In the genomic region with DNA sequence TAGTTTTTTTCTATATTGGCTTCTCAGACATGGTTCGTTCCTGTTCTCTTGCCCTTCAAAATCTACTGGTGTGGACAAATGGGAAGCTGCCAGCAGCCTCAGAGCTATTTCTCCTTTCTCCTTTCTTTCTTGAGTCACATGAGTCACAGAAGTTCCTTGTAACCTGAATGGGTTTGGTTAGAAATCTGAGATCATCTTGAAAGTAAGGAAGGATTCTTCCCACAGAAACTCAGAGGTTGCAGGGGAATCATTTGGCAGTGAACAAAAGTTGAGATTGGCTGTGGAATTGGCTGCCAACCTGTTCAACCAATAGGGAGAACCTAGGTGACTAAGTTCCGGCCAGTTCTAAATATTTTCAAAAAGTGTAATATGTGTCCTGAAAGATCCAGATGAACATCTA, we compare ENCODE assay signal across 28 cellular contexts. TPM values are rescaled to one million over a fixed set of nuclear protein-coding genes. Genes with fewer than 3 reads are reported as not detected.
DNase-seq lines count a peak whose midpoint lies in the region; ATAC-seq, FAIRE-seq and TF ChIP-seq lines count a peak whose summit lies in the region.
"Had no signal": no experiment of that assay in that cellular context is flagged by ENCODE, and none has a peak within 500 bp of the region (broad histone marks: within the 10 kb centered on the region; RNA-seq: fewer than 3 reads in every experiment).

No MANE protein-coding gene starts in this region.

- H3K27ac Mint-ChIP-seq in MCF 10A (ENCODE audit: low read depth, unreplicated experiment): no peak overlapping the region
- H3K27ac Mint-ChIP-seq in astrocyte (ENCODE audit: unreplicated experiment): peak overlapping the region; percentile 85
- H3K27ac Mint-ChIP-seq in GM23338: no peak overlapping the region
- H3K27ac Mint-ChIP-seq: activated T-cell treated with anti-CD3 and anti-CD28 coated beads, Interleukin-2, amount 50 U/mL, for 72 hours; natural killer cell; type B pancreatic cell had no signal

- TF ChIP-seq CTCF in MCF 10A (IDR thresholded peaks at IDR 0.05; ENCODE audit: unreplicated experiment) (no peak), breast epithelium (IDR thresholded peaks at IDR 0.05) (no peak), astrocyte (IDR thresholded peaks at IDR 0.05; ENCODE audit: insufficient read depth, low read depth, low read length) (no peak), fibroblast of the aortic adventitia (IDR thresholded peaks at IDR 0.05; ENCODE audit: insufficient read depth, low read length) (no peak), GM23338 (conservative IDR thresholded peaks at IDR 0.05; ENCODE audit: low read depth in 2 of 2) (no peak)

- no peaks in the 10 kb centered on the region for H3K4me1 ChIP-seq in breast epithelium
- H3K4me1 ChIP-seq in astrocyte (ENCODE audit: insufficient read depth, low read length): no peaks in the 10 kb centered on the region
- no peaks in the 10 kb centered on the region for H3K4me1 ChIP-seq in GM23338 (ENCODE audit: insufficient read depth)
- H3K4me1 ChIP-seq: right atrium auricular region had no signal

- no peaks in the 10 kb centered on the region for H3K36me3 Mint-ChIP-seq in MCF 10A (ENCODE audit: insufficient read depth, unreplicated experiment)
- peaks cover 10% of the 10 kb centered on the region for H3K36me3 Mint-ChIP-seq in astrocyte (ENCODE audit: low read depth, unreplicated experiment)
- peaks cover 9% of the 10 kb centered on the region; the same call in 2 of the 3 replicates for H3K36me3 Mint-ChIP-seq in GM23338 (ENCODE audit: low read depth)

- intact Hi-C loops in MCF 10A (cut with micrococcal nuclease) (no loop called here), breast epithelium (cut with DNase I; ENCODE audit: low total_unique reads) (no loop called here)

- DNase-seq in MCF 10A (ENCODE audit: unreplicated experiment): peak; percentile 53
- no peak for DNase-seq in breast epithelium (ENCODE audit: low spot score in 2 of 2)
- DNase-seq in astrocyte (ENCODE audit: low read depth): peak; percentile 92
- peak; percentile 58 for DNase-seq in fibroblast of the aortic adventitia (ENCODE audit: low read depth)
- DNase-seq in GM23338 (ENCODE audit: low spot score): no peak
- no peak for DNase-seq in activated CD4-positive, alpha-beta T cell treated with anti-CD3 and anti-CD28 coated beads, Interleukin-2, amount 50 U/mL, for 48 hours
- DNase-seq in NCI-H2029 (lab: John Stamatoyannopoulos, UW): no peak
- no peak for DNase-seq in NCI-H1105 treated with DMSO at 0.1 percent for 48 hours (lab: John Stamatoyannopoulos, UW)
- DNase-seq: activated naive CD4-positive, alpha-beta T cell treated with anti-CD3 and anti-CD28 coated beads, Interleukin-2, amount 50 U/mL, for 16 hours; activated T-cell treated with anti-CD3 and anti-CD28 coated beads, Interleukin-2, amount 50 U/mL, for 72 hours; aorta; Caco-2; DND-41; effector memory CD4-positive, alpha-beta T cell; esophagus squamous epithelium; head of caudate nucleus; left colon; natural killer cell; NCI-H2171 treated with DMSO at 0.1 percent for 48 hours had no signal

- H3K9me3 Mint-ChIP-seq in MCF 10A (ENCODE audit: unreplicated experiment): no peaks in the 10 kb centered on the region
- H3K9me3 Mint-ChIP-seq in astrocyte (ENCODE audit: unreplicated experiment): no peaks in the 10 kb centered on the region
- H3K9me3 Mint-ChIP-seq in GM23338: peaks cover 9% of the 10 kb centered on the region; the same call in 2 of the 3 replicates
- H3K9me3 Mint-ChIP-seq: natural killer cell, type B pancreatic cell had no signal

- BruUV-seq in MCF 10A (replicated peaks; lab: Mats Ljungman, UMichigan): no TSS peak

- H3K36me3 ChIP-seq in breast epithelium (no peaks in the 10 kb centered on the region), astrocyte (ENCODE audit: insufficient read depth, low read length) (peaks cover 4% of the 10 kb centered on the region), GM23338 (ENCODE audit: insufficient read depth) (no peaks in the 10 kb centered on the region)
- H3K36me3 ChIP-seq: esophagus squamous epithelium, right atrium auricular region had no signal

- H3K9me2 ChIP-seq in GM23338 (ENCODE audit: insufficient read depth): no peaks in the 10 kb centered on the region

- H3K4me3 ChIP-seq in breast epithelium: no peak overlapping the region
- no peak overlapping the region for H3K4me3 ChIP-seq in astrocyte (ENCODE audit: insufficient read depth, low read depth, low read length)
- H3K4me3 ChIP-seq in fibroblast of the aortic adventitia (ENCODE audit: low read depth, low read length): no peak overlapping the region
- H3K4me3 ChIP-seq in GM23338: no peak overlapping the region
- H3K4me3 ChIP-seq: esophagus squamous epithelium, right atrium auricular region had no signal

- H3K27me3 Mint-ChIP-seq in MCF 10A (ENCODE audit: insufficient read depth, unreplicated experiment) (no peaks in the 10 kb centered on the region), astrocyte (ENCODE audit: low read depth, unreplicated experiment) (no peaks in the 10 kb centered on the region), GM23338 (ENCODE audit: insufficient read depth, low read depth, poor library complexity) (no peaks in the 10 kb centered on the region)

- TF ChIP-seq POLR2A in breast epithelium (IDR thresholded peaks at IDR 0.05): no peak

- H3K27me3 ChIP-seq in breast epithelium (no peaks in the 10 kb centered on the region), astrocyte (ENCODE audit: insufficient read depth, low read length) (no peaks in the 10 kb centered on the region), GM23338 (ENCODE audit: insufficient read depth) (no peaks in the 10 kb centered on the region)
- H3K27me3 ChIP-seq: esophagus squamous epithelium, right atrium auricular region had no signal

- no peak for ATAC-seq in GM23338
- ATAC-seq: activated T-cell treated with anti-CD3 and anti-CD28 coated beads, Interleukin-2, amount 50 U/mL, for 72 hours; left colon; natural killer cell had no signal

- H3K4me1 Mint-ChIP-seq in MCF 10A (ENCODE audit: insufficient read depth, unreplicated experiment): peaks cover 17% of the 10 kb centered on the region
- peaks cover 24% of the 10 kb centered on the region for H3K4me1 Mint-ChIP-seq in astrocyte (ENCODE audit: low read depth, unreplicated experiment)
- no peaks in the 10 kb centered on the region for H3K4me1 Mint-ChIP-seq in GM23338
- H3K4me1 Mint-ChIP-seq: natural killer cell had no signal

- no peaks in the 10 kb centered on the region for H3F3A ChIP-seq in GM23338 (replicated peaks; ENCODE audit: low read depth)

- no peaks in the 10 kb centered on the region for H4K20me1 ChIP-seq in astrocyte (ENCODE audit: insufficient read depth, low read length)
- H4K20me1 ChIP-seq in GM23338 (replicated peaks; ENCODE audit: insufficient read depth): no peaks in the 10 kb centered on the region

- no peak overlapping the region for H3K4me3 Mint-ChIP-seq in MCF 10A (ENCODE audit: unreplicated experiment)
- no peak overlapping the region for H3K4me3 Mint-ChIP-seq in astrocyte (ENCODE audit: unreplicated experiment)
- no peak overlapping the region for H3K4me3 Mint-ChIP-seq in GM23338
- H3K4me3 Mint-ChIP-seq: activated T-cell treated with anti-CD3 and anti-CD28 coated beads, Interleukin-2, amount 50 U/mL, for 72 hours; natural killer cell; type B pancreatic cell had no signal

- no peak overlapping the region for H2AFZ ChIP-seq in astrocyte (ENCODE audit: low read depth, low read length)
- H2AFZ ChIP-seq in GM23338: no peak overlapping the region

- CTCF ChIA-PET in MCF 10A (lab: Yijun Ruan, JAX): interaction anchor here (0.6 kb wide), 1 partner anchor 31 kb away, joined by 4 read pairs; no protein-coding TSS in a partner anchor

- no peak overlapping the region for H3K27ac ChIP-seq in breast epithelium
- H3K27ac ChIP-seq in astrocyte (ENCODE audit: low read depth, low read length): no peak overlapping the region
- H3K27ac ChIP-seq in GM23338 (ENCODE audit: low read depth): no peak overlapping the region
- H3K27ac ChIP-seq: esophagus squamous epithelium, HL-60, right atrium auricular region had no signal

- POLR2A ChIA-PET in MCF 10A (lab: Yijun Ruan, JAX): interaction anchor here (0.6 to 1.1 kb wide), 3 partner anchors 15 to 128 kb away, joined by 3 read pairs; no protein-coding TSS in a partner anchor

- no peaks in the 10 kb centered on the region for H3K79me2 ChIP-seq in astrocyte (ENCODE audit: insufficient read depth, low read length)
- no peaks in the 10 kb centered on the region for H3K79me2 ChIP-seq in GM23338 (replicated peaks; ENCODE audit: insufficient read depth)

- no peak for FAIRE-seq in astrocyte (lab: Jason Lieb, UNC)
- FAIRE-seq: A204.1, H54, TTC549 had no signal

- H3K9me3 ChIP-seq in breast epithelium (no peaks in the 10 kb centered on the region), astrocyte (ENCODE audit: insufficient read depth, low read depth, low read length) (no peaks in the 10 kb centered on the region)
- H3K9me3 ChIP-seq: esophagus squamous epithelium, right atrium auricular region had no signal

- no peak overlapping the region for H3K4me2 ChIP-seq in astrocyte (ENCODE audit: low read length)
- no peak overlapping the region for H3K4me2 ChIP-seq in GM23338

- no peak overlapping the region for H3K9ac ChIP-seq in astrocyte (ENCODE audit: low read length)

TF ChIP-seq in GM23338, 12 proteins besides CTCF, POLR2A, EP300 and RAD21:
- TF ChIP-seq EZH2phosphoT487 (IDR thresholded peaks at IDR 0.05; ENCODE audit: unreplicated experiment): no peak
- TF ChIP-seq, protein P1, sequence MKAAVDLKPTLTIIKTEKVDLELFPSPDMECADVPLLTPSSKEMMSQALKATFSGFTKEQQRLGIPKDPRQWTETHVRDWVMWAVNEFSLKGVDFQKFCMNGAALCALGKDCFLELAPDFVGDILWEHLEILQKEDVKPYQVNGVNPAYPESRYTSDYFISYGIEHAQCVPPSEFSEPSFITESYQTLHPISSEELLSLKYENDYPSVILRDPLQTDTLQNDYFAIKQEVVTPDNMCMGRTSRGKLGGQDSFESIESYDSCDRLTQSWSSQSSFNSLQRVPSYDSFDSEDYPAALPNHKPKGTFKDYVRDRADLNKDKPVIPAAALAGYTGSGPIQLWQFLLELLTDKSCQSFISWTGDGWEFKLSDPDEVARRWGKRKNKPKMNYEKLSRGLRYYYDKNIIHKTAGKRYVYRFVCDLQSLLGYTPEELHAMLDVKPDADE (IDR thresholded peaks at IDR 0.05): no peak

RNA-seq across cellular contexts. Expression of gene PLET1, which starts 12.4 kb away (rescaled TPM):
- not detected in 2 replicates for total RNA-seq in MCF 10A (2022)
- not detected for total RNA-seq in breast epithelium
- not detected in 2 replicates for total RNA-seq in astrocyte
- not detected in 2 replicates for total RNA-seq in fibroblast of the aortic adventitia (ENCODE audit: low replicate concordance)
- total RNA-seq in GM23338 (2014; rRNA removed; shearing (Covaris generic)): not detected in 2 replicates
- polyA plus RNA-seq in GM23338 (2016; fragmentation: Nextera tagmentation; extraction: Ambion mirVana): not detected in 2 replicates
- total RNA-seq: activated T-cell treated with anti-CD3 and anti-CD28 coated beads, Interleukin-2, amount 50 U/mL, for 72 hours; aorta; Caco-2; chondrocyte; esophagus squamous epithelium; left colon; natural killer cell; osteocyte; right atrium auricular region had no signal
- polyA plus RNA-seq: aorta, BJ had no signal

RNA-seq across cellular contexts. Expression of gene PTS, which starts 22.0 kb away (rescaled TPM):
- total RNA-seq in MCF 10A (2022) (68.3 and 79.4 TPM in 2 replicates), breast epithelium (10 to 100 TPM; 21.8 to 40.4 (median 38.7) TPM), astrocyte (61.0 and 64.6 TPM in 2 replicates), fibroblast of the aortic adventitia (ENCODE audit: low replicate concordance) (19.7 and 52.2 TPM in 2 replicates)
- 19.9 and 29.1 TPM in 2 replicates for total RNA-seq in GM23338 (2014; rRNA removed; shearing (Covaris generic))
- 85.5 and 103 TPM in 2 replicates for polyA plus RNA-seq in GM23338 (2016; fragmentation: Nextera tagmentation; extraction: Ambion mirVana)

Comparison
In these comparisons a context has a peak if more than half of its experiments do, and no peak if none do; other contexts are left out.
1. DNase-seq: peak in MCF 10A (single experiment), astrocyte (single experiment) and fibroblast of the aortic adventitia (single experiment); none in breast epithelium (0 of 2), GM23338 (single experiment), activated CD4-positive, alpha-beta T cell treated with anti-CD3 and anti-CD28 coated beads, Interleukin-2, amount 50 U/mL, for 48 hours (0 of 2), NCI-H2029 (single experiment) and NCI-H1105 treated with DMSO at 0.1 percent for 48 hours (single experiment).